ENCODE assay signal across 15 cellular contexts in the genomic region with DNA sequence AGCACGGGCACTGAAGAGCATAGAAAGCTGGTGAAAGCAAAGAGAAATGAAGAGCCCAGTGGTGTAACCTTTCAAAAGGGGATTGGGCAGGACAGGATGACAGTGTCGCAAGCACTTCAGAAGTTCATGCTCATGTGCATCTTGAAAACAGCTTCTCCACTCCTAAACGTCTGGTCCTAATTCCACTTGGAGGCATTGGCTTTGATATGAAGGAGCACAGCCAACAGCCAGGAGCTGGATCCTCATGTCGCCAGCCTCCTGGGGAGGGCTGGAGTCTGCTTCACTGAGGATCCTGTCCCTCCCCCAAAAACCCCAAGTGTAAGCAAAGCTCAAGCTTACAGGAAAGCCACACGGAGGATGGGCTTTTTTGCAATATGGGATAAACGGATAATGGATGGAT.
"Had no signal": no experiment of that assay in that cellular context is flagged by ENCODE, and none has a peak within 500 bp of the region (broad histone marks: within the 10 kb centered on the region; RNA-seq: fewer than 3 reads in every experiment).

No MANE protein-coding gene starts in this region.

- H3K36me3 Mint-ChIP-seq: mesothelial cell of epicardium had no signal

- H3K27ac ChIP-seq: ascending aorta, gastroesophageal sphincter, heart right ventricle, lower lobe of right lung, ovary, right lobe of liver, testis, upper lobe of right lung had no signal

- H3K4me1 Mint-ChIP-seq: mesothelial cell of epicardium; stimulated activated naive CD8-positive, alpha-beta T cell treated with anti-CD3 and anti-CD28 coated beads, Interleukin-15, amount 100 ng/mL, for 72 hours had no signal

- H3K4me3 Mint-ChIP-seq: activated T-helper 1 cell treated with anti-CD3 and anti-CD28 coated beads, Interleukin-12 subunit alpha, Interleukin-12 subunit beta, Interleukin-2, Interleukin-4 antibody, amounts not matched to agents 30 ng/mL and 10 ng/mL and 1 ng/mL, durations not matched to agents 14 hours and 24 hours and 36 hours; mesothelial cell of epicardium; stimulated activated naive CD8-positive, alpha-beta T cell treated with anti-CD3 and anti-CD28 coated beads, Interleukin-15, amount 100 ng/mL, for 72 hours had no signal

- H3K4me1 ChIP-seq: ascending aorta, gastroesophageal sphincter, heart right ventricle, lower lobe of right lung, right lobe of liver, testis, upper lobe of right lung had no signal

- H3K36me3 ChIP-seq: ascending aorta, gastroesophageal sphincter, heart right ventricle, lower lobe of right lung, ovary, right lobe of liver, upper lobe of right lung had no signal

- ATAC-seq: gastroesophageal sphincter; heart right ventricle; left colon; lower lobe of right lung; right lobe of liver; stimulated activated naive CD8-positive, alpha-beta T cell treated with anti-CD3 and anti-CD28 coated beads, Interleukin-15, amount 100 ng/mL, for 72 hours; upper lobe of right lung had no signal

- H3K27me3 ChIP-seq: ascending aorta, gastroesophageal sphincter, ovary, right lobe of liver, testis, upper lobe of right lung had no signal

- H3K9me3 ChIP-seq: ascending aorta, gastroesophageal sphincter, lower lobe of right lung, ovary, right lobe of liver, testis, upper lobe of right lung had no signal

- H3K9me3 Mint-ChIP-seq: activated T-helper 1 cell treated with anti-CD3 and anti-CD28 coated beads, Interleukin-12 subunit alpha, Interleukin-12 subunit beta, Interleukin-2, Interleukin-4 antibody, amounts not matched to agents 30 ng/mL and 10 ng/mL and 1 ng/mL, durations not matched to agents 14 hours and 24 hours and 36 hours; mesothelial cell of epicardium; stimulated activated naive CD8-positive, alpha-beta T cell treated with anti-CD3 and anti-CD28 coated beads, Interleukin-15, amount 100 ng/mL, for 72 hours had no signal

- H3K4me3 ChIP-seq: ascending aorta, gastroesophageal sphincter, heart right ventricle, lower lobe of right lung, ovary, right lobe of liver, testis, upper lobe of right lung had no signal

- H3K27ac Mint-ChIP-seq: activated T-helper 1 cell treated with anti-CD3 and anti-CD28 coated beads, Interleukin-12 subunit alpha, Interleukin-12 subunit beta, Interleukin-2, Interleukin-4 antibody, amounts not matched to agents 30 ng/mL and 10 ng/mL and 1 ng/mL, durations not matched to agents 14 hours and 24 hours and 36 hours; mesothelial cell of epicardium; stimulated activated naive CD8-positive, alpha-beta T cell treated with anti-CD3 and anti-CD28 coated beads, Interleukin-15, amount 100 ng/mL, for 72 hours had no signal

- DNase-seq: activated CD4-positive, alpha-beta T cell treated with anti-CD3 and anti-CD28 coated beads, Interleukin-2, amount 50 U/mL, for 1 hour; activated naive CD4-positive, alpha-beta T cell treated with Interleukin-2 at 50 U/mL for 16 hours; dermis blood vessel endothelial cell; heart right ventricle; left colon; lower lobe of right lung; ovary; right lobe of liver; stimulated activated naive CD8-positive, alpha-beta T cell treated with anti-CD3 and anti-CD28 coated beads, Interleukin-15, amount 100 ng/mL, for 72 hours; testis; upper lobe of right lung had no signal
